ENCODE assay signal across 27 cellular contexts in the genomic region with DNA sequence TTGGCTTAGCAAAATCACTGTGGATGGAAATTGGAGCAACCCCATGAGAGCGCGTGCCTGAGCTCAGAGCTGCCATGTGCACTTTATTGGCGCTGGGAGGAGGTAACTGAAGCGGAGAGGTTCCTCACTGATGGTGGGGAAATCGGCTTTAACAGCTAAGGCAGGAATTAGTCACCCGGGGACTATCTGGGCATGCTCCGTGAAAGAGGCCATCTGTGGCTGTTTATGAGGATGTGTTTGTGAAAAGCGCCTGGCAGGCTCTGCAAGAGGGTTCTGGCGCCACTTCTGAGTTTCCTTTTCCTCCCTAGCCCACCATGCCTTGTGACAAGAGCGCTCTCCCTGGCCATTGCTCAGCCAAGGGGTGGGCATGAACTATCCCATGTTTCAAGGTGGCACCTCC.
"Had no signal": no experiment of that assay in that cellular context is flagged by ENCODE, and none has a peak within 500 bp of the region (broad histone marks: within the 10 kb centered on the region; RNA-seq: fewer than 3 reads in every experiment).

No MANE protein-coding gene starts in this region.

- H3K36me3 Mint-ChIP-seq: activated naive CD8-positive, alpha-beta T cell treated with anti-CD3 and anti-CD28 coated beads, Interleukin-2, amount 10 ng/mL, durations not matched to agents 7 days and 5 days; T-cell had no signal

- H3K4me2 ChIP-seq: PC-9 had no signal

- H3K4me3 Mint-ChIP-seq: activated CD4-positive, alpha-beta T cell treated with anti-CD3 and anti-CD28 coated beads for 36 hours; activated CD8-positive, alpha-beta T cell treated with anti-CD3 and anti-CD28 coated beads for 36 hours; activated naive CD8-positive, alpha-beta T cell treated with anti-CD3 and anti-CD28 coated beads, Interleukin-2, amount 10 ng/mL, durations not matched to agents 7 days and 5 days; activated T-cell treated with anti-CD3 and anti-CD28 coated beads, Interleukin-2, amount 50 U/mL, for 72 hours; T-cell had no signal

- H3K9me3 ChIP-seq: adrenal gland, breast epithelium, colonic mucosa had no signal

- H3K27me3 ChIP-seq: breast epithelium, colonic mucosa had no signal

- H3K4me3 ChIP-seq: adrenal gland, breast epithelium, colonic mucosa, PC-9 had no signal

- H2AFZ ChIP-seq: PC-9 had no signal

- DNase-seq: activated CD4-positive, alpha-beta T cell treated with anti-CD3 and anti-CD28 coated beads for 36 hours; activated CD4-positive, alpha-beta T cell treated with anti-CD3 and anti-CD28 coated beads, Interleukin-2, amount 50 U/mL, for 1 hour; activated CD8-positive, alpha-beta memory T cell treated with anti-CD3 and anti-CD28 coated beads, Interleukin-2, amount 50 U/mL, for 4 hours; activated CD8-positive, alpha-beta T cell treated with anti-CD3 and anti-CD28 coated beads for 36 hours; activated gamma-delta T cell treated with Interleukin-2 at 50 U/mL for 16 hours; activated naive CD4-positive, alpha-beta T cell treated with anti-CD3 and anti-CD28 coated beads, Interleukin-2, amount 50 U/mL, for 16 hours; activated naive CD8-positive, alpha-beta T cell treated with anti-CD3 and anti-CD28 coated beads, Interleukin-2, amount 10 ng/mL, durations not matched to agents 7 days and 5 days; activated T-cell treated with anti-CD3 and anti-CD28 coated beads, Interleukin-2, amount 50 U/mL, for 72 hours; adrenal gland; aorta; caudate nucleus; colonic mucosa; NCI-H1092; NCI-H1417; NCI-H1930; NCI-H2171 treated with DMSO at 0.1 percent for 48 hours; NCI-H226; NCI-H510A; NCI-H526 treated with DMSO at 0.1 percent for 48 hours; PC-9; SHP77 treated with DMSO at 0.1 percent for 48 hours; T-cell; T-helper 2 cell; T1000 had no signal

- H3K4me1 Mint-ChIP-seq: activated naive CD8-positive, alpha-beta T cell treated with anti-CD3 and anti-CD28 coated beads, Interleukin-2, amount 10 ng/mL, durations not matched to agents 7 days and 5 days had no signal

- H3K36me3 ChIP-seq: adrenal gland, breast epithelium, colonic mucosa had no signal

- H3K4me1 ChIP-seq: adrenal gland, breast epithelium, colonic mucosa had no signal

- ATAC-seq: activated CD4-positive, alpha-beta T cell treated with anti-CD3 and anti-CD28 coated beads for 36 hours; activated CD8-positive, alpha-beta T cell treated with anti-CD3 and anti-CD28 coated beads for 36 hours; activated T-cell treated with anti-CD3 and anti-CD28 coated beads, Interleukin-2, amount 50 U/mL, for 72 hours; T-cell had no signal

- H3K27me3 Mint-ChIP-seq: activated CD4-positive, alpha-beta T cell treated with anti-CD3 and anti-CD28 coated beads for 36 hours; activated CD8-positive, alpha-beta T cell treated with anti-CD3 and anti-CD28 coated beads for 36 hours; activated naive CD8-positive, alpha-beta T cell treated with anti-CD3 and anti-CD28 coated beads, Interleukin-2, amount 10 ng/mL, durations not matched to agents 7 days and 5 days; T-cell had no signal

- H3K27ac ChIP-seq: adrenal gland, breast epithelium, colonic mucosa, PC-9, VCaP had no signal

- H3K27ac Mint-ChIP-seq: activated CD4-positive, alpha-beta T cell treated with anti-CD3 and anti-CD28 coated beads for 36 hours; activated CD8-positive, alpha-beta T cell treated with anti-CD3 and anti-CD28 coated beads for 36 hours; activated naive CD8-positive, alpha-beta T cell treated with anti-CD3 and anti-CD28 coated beads, Interleukin-2, amount 10 ng/mL, durations not matched to agents 7 days and 5 days; activated T-cell treated with anti-CD3 and anti-CD28 coated beads, Interleukin-2, amount 50 U/mL, for 72 hours; activated T-helper 2 cell treated with anti-CD3 and anti-CD28 coated beads, Interferon-gamma antibody, Interleukin-2, Interleukin-4, amounts not matched to agents 10 μg/mL and 5 μg/mL and 100 μg/mL, durations not matched to agents 14 hours and 24 hours and 36 hours; T-cell had no signal
